In the genomic region with DNA sequence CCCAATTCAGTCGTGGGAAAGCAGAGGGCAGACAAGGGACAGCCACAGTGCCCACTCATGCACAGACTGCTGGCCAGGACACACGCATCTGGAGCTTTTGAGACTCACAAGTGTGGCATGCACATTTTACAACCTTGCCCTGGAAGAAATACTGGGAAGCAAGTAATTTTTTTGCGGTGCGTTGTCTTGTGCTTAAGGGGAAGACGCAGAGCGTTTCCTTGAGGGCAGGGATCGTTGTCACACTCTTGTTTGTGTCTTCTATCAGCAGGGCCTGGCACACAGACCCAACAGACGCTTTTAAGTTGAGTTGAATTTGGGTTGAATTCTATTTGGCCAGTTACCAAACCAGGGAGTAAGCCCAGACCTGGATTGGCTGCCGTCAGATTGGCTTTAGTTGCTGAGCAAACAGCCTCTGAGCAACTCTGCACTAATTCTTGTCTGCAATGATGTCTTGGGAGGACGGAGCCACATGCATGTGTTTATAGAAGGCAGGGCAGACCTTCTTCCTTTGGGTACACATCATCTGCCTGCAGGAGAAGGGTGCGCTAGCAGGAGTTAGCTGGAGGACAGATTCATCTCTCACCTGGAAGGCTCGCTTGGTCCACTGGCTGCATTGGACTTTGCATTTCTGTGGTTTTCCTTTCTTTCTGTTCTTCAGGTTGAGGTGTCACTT, we compare ENCODE assay signal across 20 cellular contexts. TPM values are rescaled to one million over a fixed set of nuclear protein-coding genes. Genes with fewer than 3 reads are reported as not detected.
DNase-seq lines count a peak whose midpoint lies in the region; TF ChIP-seq lines count a peak whose summit lies in the region.
"Had no signal": no experiment of that assay in that cellular context is flagged by ENCODE, and none has a peak within 500 bp of the region (broad histone marks: within the 10 kb centered on the region; RNA-seq: fewer than 3 reads in every experiment).

No MANE protein-coding gene starts in this region.

- H3K4me1 ChIP-seq in colonic mucosa: no peaks in the 10 kb centered on the region
- no peaks in the 10 kb centered on the region for H3K4me1 ChIP-seq in trophoblast cell (ENCODE audit: control insufficient read depth in 1 of 2, insufficient read depth in 2 of 2, low read length in 2 of 2)
- H3K4me1 ChIP-seq in SK-N-SH (ENCODE audit: control insufficient read depth in 1 of 2, insufficient read depth in 2 of 2, low read depth in 1 of 2, low read length in 1 of 2): no peaks in the 10 kb centered on the region
- peaks cover 12% of the 10 kb centered on the region for H3K4me1 ChIP-seq in CD4-positive, alpha-beta memory T cell (ENCODE audit: insufficient read depth, low read length)
- H3K4me1 ChIP-seq: BE2C, thyroid gland had no signal

- WGBS in trophoblast cell (ENCODE audit: extremely low coverage, insufficient coverage, insufficient read length): no CpG with 5 or more reads among the region's 12 CpGs
- 55% methylated on average over 12 of the region's 12 CpGs for WGBS in SK-N-SH (ENCODE audit: low lambda C conversion rate)

- DNase-seq in BJ (ENCODE audit: low read depth) (peak; percentile 81), GM03348 (ENCODE audit: low spot score) (peak; percentile 63), colonic mucosa (peak; percentile 11), trophoblast cell (peak; percentile 51 to 66), SK-N-SH (no peak), NCI-H524 treated with DMSO at 0.1 percent for 48 hours (lab: John Stamatoyannopoulos, UW) (no peak)
- no peak for DNase-seq in CD4-positive, alpha-beta memory T cell
- DNase-seq: activated CD4-positive, alpha-beta T cell treated with anti-CD3 and anti-CD28 coated beads for 36 hours; BE2C; dorsolateral prefrontal cortex; GF-D8; glutamatergic neuron; Kasumi-1; NCI-H1105; NCI-H69; thyroid gland had no signal

- H3K9me3 ChIP-seq in colonic mucosa (no peaks in the 10 kb centered on the region), trophoblast cell (ENCODE audit: insufficient read depth, low read depth, low read length) (peaks cover 2% of the 10 kb centered on the region), SK-N-SH (no peaks in the 10 kb centered on the region)
- no peaks in the 10 kb centered on the region for H3K9me3 ChIP-seq in CD4-positive, alpha-beta memory T cell (ENCODE audit: control insufficient read depth in 1 of 2, low read length in 2 of 2)
- H3K9me3 ChIP-seq: BE2C, HAP-1, thyroid gland had no signal

- H4K20me1 ChIP-seq in SK-N-SH (ENCODE audit: insufficient read depth): no peaks in the 10 kb centered on the region

- peaks cover 46 to 54% of the 10 kb centered on the region in 2 donors for H3K36me3 Mint-ChIP-seq in CD4-positive, alpha-beta memory T cell

- no peak overlapping the region for H3K4me3 Mint-ChIP-seq in CD4-positive, alpha-beta memory T cell
- H3K4me3 Mint-ChIP-seq: activated CD4-positive, alpha-beta T cell treated with anti-CD3 and anti-CD28 coated beads for 36 hours; neural crest cell had no signal

- H3K79me2 ChIP-seq in trophoblast cell (ENCODE audit: control insufficient read depth, insufficient read depth, low read length, poor library complexity) (no peaks in the 10 kb centered on the region), SK-N-SH (ENCODE audit: insufficient read depth) (no peaks in the 10 kb centered on the region)

- TF ChIP-seq CTCF in BJ (IDR thresholded peaks at IDR 0.05; ENCODE audit: insufficient read depth, low read depth, low read length): no peak
- no peak for TF ChIP-seq CTCF in colonic mucosa (IDR thresholded peaks at IDR 0.05)
- TF ChIP-seq CTCF in SK-N-SH (IDR thresholded peaks at IDR 0.05): no peak

- no peak overlapping the region for H3K27ac Mint-ChIP-seq in CD4-positive, alpha-beta memory T cell
- H3K27ac Mint-ChIP-seq: activated CD4-positive, alpha-beta T cell treated with anti-CD3 and anti-CD28 coated beads for 36 hours had no signal

- H4K8ac ChIP-seq in trophoblast cell (ENCODE audit: low read depth, low read length): no peak overlapping the region

- H3K14ac ChIP-seq in trophoblast cell (ENCODE audit: low read length): no peak overlapping the region

- POLR2A ChIA-PET in BJ (lab: Charles Lee) (no interaction called here), SK-N-SH (lab: Yijun Ruan, JAX) (no interaction called here)
- POLR2A ChIA-PET in CD4-positive, alpha-beta memory T cell (lab: Charles Lee; ENCODE audit: partially characterized antibody): interaction anchor here (1.2 kb wide), 1 partner anchor 10 kb away, joined by 4 read pairs; no protein-coding TSS in a partner anchor

- H3K18ac ChIP-seq in trophoblast cell (ENCODE audit: low read length): no peak overlapping the region

- H3K27ac ChIP-seq in colonic mucosa (no peak overlapping the region), trophoblast cell (ENCODE audit: low read depth, low read length) (no peak overlapping the region), SK-N-SH (ENCODE audit: low read depth in 2 of 2, low read length in 1 of 2) (no peak overlapping the region)
- H3K27ac ChIP-seq in CD4-positive, alpha-beta memory T cell (ENCODE audit: low read depth, low read length): no peak overlapping the region
- H3K27ac ChIP-seq: cardiac muscle cell, thyroid gland had no signal

- H3K27me3 ChIP-seq in BJ (ENCODE audit: control insufficient read depth, insufficient read depth, low read length) (peaks cover 4% of the 10 kb centered on the region), colonic mucosa (no peaks in the 10 kb centered on the region), trophoblast cell (ENCODE audit: insufficient read depth, low read length) (no peaks in the 10 kb centered on the region), SK-N-SH (ENCODE audit: insufficient read depth) (peaks cover 5% of the 10 kb centered on the region; the same call in 1 of the 2 replicates)
- no peaks in the 10 kb centered on the region for H3K27me3 ChIP-seq in CD4-positive, alpha-beta memory T cell (ENCODE audit: insufficient read depth, low read length)
- H3K27me3 ChIP-seq: cardiac muscle cell, dorsolateral prefrontal cortex, thyroid gland had no signal

- no peak overlapping the region for H4K12ac ChIP-seq in trophoblast cell (ENCODE audit: low read depth, low read length)

- CTCF ChIA-PET in BJ (lab: Yijun Ruan, JAX): interaction anchor here (0.8 to 2.4 kb wide), 4 partner anchors 10 to 360 kb away, joined by 3 to 14 read pairs (median 6); no protein-coding TSS in a partner anchor
- CTCF ChIA-PET in SK-N-SH (lab: Yijun Ruan, JAX): interaction anchor here (2.1 kb wide), 1 partner anchor 10 kb away, joined by 7 read pairs; no protein-coding TSS in a partner anchor
- CTCF ChIA-PET in CD4-positive, alpha-beta memory T cell (lab: Charles Lee; ENCODE audit: partially characterized antibody): interaction anchor here (1.4 kb wide), 1 partner anchor 10 kb away, joined by 6 read pairs; no protein-coding TSS in a partner anchor

- H2AFZ ChIP-seq in trophoblast cell (ENCODE audit: insufficient read depth, low read length, poor library complexity) (no peak overlapping the region), SK-N-SH (ENCODE audit: low read depth) (no peak overlapping the region)

- peaks cover 20 to 34% (median 27%) of the 10 kb centered on the region in 4 donors for H3K4me1 Mint-ChIP-seq in CD4-positive, alpha-beta memory T cell

- no peaks in the 10 kb centered on the region for H3F3A ChIP-seq in SK-N-SH (replicated peaks; ENCODE audit: insufficient read depth)

- H3K9ac ChIP-seq in colonic mucosa (ENCODE audit: low read depth in 2 of 2, low read length in 2 of 2): no peak overlapping the region
- no peak overlapping the region for H3K9ac ChIP-seq in trophoblast cell (ENCODE audit: low read length)
- H3K9ac ChIP-seq in SK-N-SH: no peak overlapping the region

- H2BK120ac ChIP-seq in trophoblast cell (ENCODE audit: insufficient read depth, low read length, poor library complexity): no peak overlapping the region

- H3K9me3 Mint-ChIP-seq in CD4-positive, alpha-beta memory T cell: peaks cover 0 to 2% (median 0%) of the 10 kb centered on the region in 8 donors

- no peaks in the 10 kb centered on the region for H3K79me1 ChIP-seq in trophoblast cell (ENCODE audit: low read length)

- H2BK12ac ChIP-seq in trophoblast cell (ENCODE audit: low read length): no peak overlapping the region

- TF ChIP-seq RAD21 in SK-N-SH (IDR thresholded peaks at IDR 0.05; ENCODE audit: low read length): no peak

- H3K36me3 ChIP-seq in BJ (ENCODE audit: control insufficient read depth, insufficient read depth, low read length) (no peaks in the 10 kb centered on the region), colonic mucosa (no peaks in the 10 kb centered on the region), trophoblast cell (ENCODE audit: control insufficient read depth in 1 of 2, insufficient read depth in 2 of 2, low read length in 2 of 2) (no peaks in the 10 kb centered on the region), SK-N-SH (replicated peaks in 1 of 2; ENCODE audit: control insufficient read depth in 1 of 2, insufficient read depth in 2 of 2, low read length in 1 of 2) (no peaks in the 10 kb centered on the region)
- H3K36me3 ChIP-seq in CD4-positive, alpha-beta memory T cell (ENCODE audit: insufficient read depth, low read length): peaks cover 33% of the 10 kb centered on the region
- H3K36me3 ChIP-seq: BE2C, cardiac muscle cell, HAP-1, thyroid gland had no signal

- H4K91ac ChIP-seq in trophoblast cell (ENCODE audit: low read depth, low read length): no peak overlapping the region

- TF ChIP-seq EP300 in SK-N-SH (IDR thresholded peaks at IDR 0.05; ENCODE audit: borderline replicate concordance in 1 of 2, low read depth in 1 of 2, low read length in 1 of 2): no peak

- no peak overlapping the region for H3K4ac ChIP-seq in trophoblast cell (ENCODE audit: low read depth, low read length)

- H2AK5ac ChIP-seq in trophoblast cell (ENCODE audit: low read length): no peak overlapping the region

- intact Hi-C loops in colonic mucosa (cut with DNase I): no loop called here
- intact Hi-C loops in CD4-positive, alpha-beta memory T cell (cut with micrococcal nuclease): no loop called here

- no peak overlapping the region for H3K23ac ChIP-seq in trophoblast cell (ENCODE audit: low read length)

- H3K9me2 ChIP-seq in SK-N-SH: no peaks in the 10 kb centered on the region

- H3K27me3 Mint-ChIP-seq in CD4-positive, alpha-beta memory T cell: no peaks in the 10 kb centered on the region
- H3K27me3 Mint-ChIP-seq: activated CD4-positive, alpha-beta T cell treated with anti-CD3 and anti-CD28 coated beads for 36 hours had no signal

- no peak overlapping the region for H3K4me3 ChIP-seq in BJ (ENCODE audit: low read depth, low read length)
- H3K4me3 ChIP-seq in colonic mucosa: no peak overlapping the region
- no peak overlapping the region for H3K4me3 ChIP-seq in trophoblast cell (ENCODE audit: low read depth, low read length)
- no peak overlapping the region for H3K4me3 ChIP-seq in SK-N-SH (ENCODE audit: low read depth in 2 of 2, low read length in 1 of 2)
- H3K4me3 ChIP-seq in CD4-positive, alpha-beta memory T cell (ENCODE audit: low read length in 2 of 2): no peak overlapping the region
- H3K4me3 ChIP-seq: cardiac muscle cell, dorsolateral prefrontal cortex, HAP-1, thyroid gland had no signal

- H2BK5ac ChIP-seq in trophoblast cell (ENCODE audit: low read depth, low read length, poor library complexity): no peak overlapping the region

- H3K4me2 ChIP-seq in trophoblast cell (ENCODE audit: low read length) (no peak overlapping the region), SK-N-SH (no peak overlapping the region)

RNA-seq across cellular contexts. Expression of gene IL2RA, which starts 38.4 kb away (rescaled TPM):
- polyA plus RNA-seq in BJ (2011; rRNA removed) (not detected in 2 replicates), SK-N-SH (2012; rRNA removed) (not detected in 2 replicates)
- polyA minus RNA-seq in BJ (2011; rRNA and poly(A)+ RNA removed): not detected in 2 replicates
- 1 to 10 TPM; 1.7 to 2.4 TPM for total RNA-seq in colonic mucosa
- not detected in 2 replicates for polyA plus RNA-seq in trophoblast cell (2013)
- not detected in 2 replicates for polyA plus RNA-seq in SK-N-SH (2012; cell fraction: cytosol; rRNA removed)
- polyA plus RNA-seq in SK-N-SH (2012; cell fraction: nucleus; rRNA removed): not detected in 2 replicates
- total RNA-seq in CD4-positive, alpha-beta memory T cell: 10 to 100 TPM; 15.1 to 17.1 TPM
- polyA plus RNA-seq in CD4-positive, alpha-beta memory T cell: 10 to 100 TPM; 23.7 to 29.9 TPM
- total RNA-seq: cardiac muscle cell, neural crest cell, renal cortical epithelial cell had no signal
- polyA plus RNA-seq: cardiac muscle cell had no signal

RNA-seq across cellular contexts. Expression of gene IL15RA, which starts 46.5 kb away (rescaled TPM):
- polyA plus RNA-seq in BJ (2011; rRNA removed) (4.6 and 7.5 TPM in 2 replicates), SK-N-SH (2012; rRNA removed) (1.2 and 2.1 TPM in 2 replicates)
- polyA minus RNA-seq in BJ (2011; rRNA and poly(A)+ RNA removed): 2.6 and 4.0 TPM in 2 replicates
- 10 to 100 TPM; 11.5 to 16.0 TPM for total RNA-seq in colonic mucosa
- 0.03 and 0.10 TPM in 2 replicates for polyA plus RNA-seq in trophoblast cell (2013)
- 0.82 and 1.3 TPM in 2 replicates for polyA plus RNA-seq in SK-N-SH (2012; cell fraction: cytosol; rRNA removed)
- 1.5 and 2.1 TPM in 2 replicates for polyA plus RNA-seq in SK-N-SH (2012; cell fraction: nucleus; rRNA removed)
- 10 to 100 TPM; 11.1 to 14.7 TPM for total RNA-seq in CD4-positive, alpha-beta memory T cell
- polyA plus RNA-seq in CD4-positive, alpha-beta memory T cell: 10 to 100 TPM; 17.4 to 20.0 TPM
- total RNA-seq: neural crest cell had no signal

Comparison
In these comparisons a context has a peak if more than half of its experiments do, and no peak if none do; other contexts are left out.
1. DNase-seq: peak in BJ (single experiment), GM03348 (single experiment), colonic mucosa (single experiment) and trophoblast cell (2 of 2); none in SK-N-SH (single experiment), NCI-H524 treated with DMSO at 0.1 percent for 48 hours (single experiment) and CD4-positive, alpha-beta memory T cell (0 of 5).
2. RNA of gene IL2RA, which starts 38.4 kb away (polyA plus RNA-seq): 23.7 to 29.9 TPM in CD4-positive, alpha-beta memory T cell; not detected in BJ and not detected in SK-N-SH; every median in the first group is over 10 times any median in the second.